Comparison of ENCODE assay signal across 1 cellular context in the genomic region with DNA sequence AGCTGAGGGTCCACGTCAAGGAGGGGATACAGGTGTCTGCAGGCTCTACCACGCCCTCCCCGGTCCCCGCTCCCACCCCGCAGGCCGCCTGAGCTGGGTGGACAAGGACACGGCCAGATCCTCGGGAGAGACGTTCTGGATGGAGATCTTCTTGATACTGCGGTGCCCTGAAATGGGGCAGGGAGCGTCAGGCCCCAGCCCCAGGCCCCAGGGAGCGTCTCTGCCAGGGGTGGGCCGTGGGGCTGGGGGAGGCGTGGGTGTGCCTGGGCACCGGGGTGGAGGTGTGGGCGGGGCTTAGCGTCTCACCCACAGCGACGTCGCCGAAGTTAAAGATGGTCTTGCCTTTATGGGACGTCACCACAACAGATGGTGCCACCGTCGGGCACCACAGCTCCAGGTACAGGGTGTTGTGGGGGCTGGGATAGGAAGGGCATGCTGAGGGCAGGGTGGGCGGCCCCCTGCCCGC.
TF ChIP-seq lines count a peak whose summit lies in the region.

No MANE protein-coding gene starts in this region.

TF ChIP-seq in K562, 482 proteins besides CTCF, POLR2A, EP300 and RAD21:
- TF ChIP-seq EGR1 (conservative IDR thresholded peaks at IDR 0.05), result peak; percentile 45; the same call in 1 of the 2 replicates
- TF ChIP-seq, protein P1, sequence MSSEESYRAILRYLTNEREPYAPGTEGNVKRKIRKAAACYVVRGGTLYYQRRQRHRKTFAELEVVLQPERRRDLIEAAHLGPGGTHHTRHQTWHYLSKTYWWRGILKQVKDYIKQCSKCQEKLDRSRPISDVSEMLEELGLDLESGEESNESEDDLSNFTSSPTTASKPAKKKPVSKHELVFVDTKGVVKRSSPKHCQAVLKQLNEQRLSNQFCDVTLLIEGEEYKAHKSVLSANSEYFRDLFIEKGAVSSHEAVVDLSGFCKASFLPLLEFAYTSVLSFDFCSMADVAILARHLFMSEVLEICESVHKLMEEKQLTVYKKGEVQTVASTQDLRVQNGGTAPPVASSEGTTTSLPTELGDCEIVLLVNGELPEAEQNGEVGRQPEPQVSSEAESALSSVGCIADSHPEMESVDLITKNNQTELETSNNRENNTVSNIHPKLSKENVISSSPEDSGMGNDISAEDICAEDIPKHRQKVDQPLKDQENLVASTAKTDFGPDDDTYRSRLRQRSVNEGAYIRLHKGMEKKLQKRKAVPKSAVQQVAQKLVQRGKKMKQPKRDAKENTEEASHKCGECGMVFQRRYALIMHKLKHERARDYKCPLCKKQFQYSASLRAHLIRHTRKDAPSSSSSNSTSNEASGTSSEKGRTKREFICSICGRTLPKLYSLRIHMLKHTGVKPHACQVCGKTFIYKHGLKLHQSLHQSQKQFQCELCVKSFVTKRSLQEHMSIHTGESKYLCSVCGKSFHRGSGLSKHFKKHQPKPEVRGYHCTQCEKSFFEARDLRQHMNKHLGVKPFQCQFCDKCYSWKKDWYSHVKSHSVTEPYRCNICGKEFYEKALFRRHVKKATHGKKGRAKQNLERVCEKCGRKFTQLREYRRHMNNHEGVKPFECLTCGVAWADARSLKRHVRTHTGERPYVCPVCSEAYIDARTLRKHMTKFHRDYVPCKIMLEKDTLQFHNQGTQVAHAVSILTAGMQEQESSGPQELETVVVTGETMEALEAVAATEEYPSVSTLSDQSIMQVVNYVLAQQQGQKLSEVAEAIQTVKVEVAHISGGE (CRISPR knock-in tag; IDR thresholded peaks at IDR 0.05), result no peak
